In genomic region chr22:39013923-39014722, GRCh38 we compare ENCODE assay signal across 8 cellular contexts. TPM values are rescaled to one million over a fixed set of nuclear protein-coding genes. Genes with fewer than 3 reads are reported as not detected.
A peak's percentile ranks its signal among the peaks of the same experiment; 100 is the strongest.
DNase-seq lines count a peak whose midpoint lies in the region; ATAC-seq and TF ChIP-seq lines count a peak whose summit lies in the region.

Gene APOBEC3C (plus strand): TSS chr22:39014257. CDS start chr22:39014363, 106 bp downstream.

- TF ChIP-seq CTCF in A673 (conservative IDR thresholded peaks at IDR 0.05; ENCODE audit: low read depth, low read length): no peak
- peak; percentile 33 for TF ChIP-seq CTCF in RWPE2 (IDR thresholded peaks at IDR 0.05; ENCODE audit: poor library complexity, severe bottlenecking)

- no peak within 1 kb of the TSS for H4K8ac ChIP-seq in neuronal stem cell (ENCODE audit: low read depth, low read length)

- H3K9me3 ChIP-seq in A673 (ENCODE audit: low read depth, low read length, poor library complexity, severe bottlenecking) (no peaks in the 10 kb centered on the region), RWPE2 (ENCODE audit: severe bottlenecking) (no peaks in the 10 kb centered on the region), neuronal stem cell (replicated peaks in 1 of 2; ENCODE audit: control insufficient read depth in 2 of 2, insufficient read depth in 1 of 2, low read depth in 1 of 2, low read length in 2 of 2) (no peaks in the 10 kb centered on the region)

- peak within 1 kb of the TSS; percentile 84 for H2BK12ac ChIP-seq in neuronal stem cell (ENCODE audit: low read length)

- intact Hi-C loops in A673 (cut with micrococcal nuclease; ENCODE audit: unreplicated experiment): no loop called here

- H3K23ac ChIP-seq in neuronal stem cell (ENCODE audit: low read depth, low read length, poor library complexity): peak within 1 kb of the TSS; percentile 85

- H2BK120ac ChIP-seq in neuronal stem cell (ENCODE audit: low read depth, low read length): peak within 1 kb of the TSS; percentile 47

- H3K9ac ChIP-seq in neuronal stem cell (ENCODE audit: low read depth, low read length, poor library complexity): peak within 1 kb of the TSS; percentile 63

- peak within 1 kb of the TSS; percentile 75 for H3K14ac ChIP-seq in neuronal stem cell (ENCODE audit: low read length)

- peak within 1 kb of the TSS; percentile 87 for H2AFZ ChIP-seq in neuronal stem cell (ENCODE audit: low read length)

- BruUV-seq in A673 (replicated peaks; lab: Mats Ljungman, UMichigan): no TSS peak

- ATAC-seq in GM18868 (IDR thresholded peaks at IDR 0.05; ENCODE audit: unreplicated experiment): peak; percentile 85
- peak; percentile 82 for ATAC-seq in HG03139 (IDR thresholded peaks at IDR 0.05; ENCODE audit: unreplicated experiment)
- peak; percentile 98 for ATAC-seq in RWPE2 (ENCODE audit: low read depth)

- CTCF ChIA-PET in A673 (lab: Charles Lee): interaction anchor here (0.6 to 0.7 kb wide), 4 partner anchors 43 to 1399 kb away, joined by 3 to 5 read pairs (median 4); no protein-coding TSS in a partner anchor

- peak within 1 kb of the TSS; percentile 34 for H3K4me3 ChIP-seq in A673 (ENCODE audit: low read depth, low read length, poor library complexity, severe bottlenecking)
- peak within 1 kb of the TSS; percentile 37 for H3K4me3 ChIP-seq in RWPE2 (ENCODE audit: severe bottlenecking)
- peak within 1 kb of the TSS; percentile 8 to 54 for H3K4me3 ChIP-seq in neuronal stem cell (ENCODE audit: low read length in 2 of 2)

- peak within 1 kb of the TSS; percentile 91 for H2AK5ac ChIP-seq in neuronal stem cell (ENCODE audit: low read depth, low read length)

- peak within 1 kb of the TSS; percentile 96 for H3K18ac ChIP-seq in neuronal stem cell (ENCODE audit: low read length)

- H3K4me1 ChIP-seq in A673 (ENCODE audit: insufficient read depth, low read length, poor library complexity, severe bottlenecking) (peaks cover 12% of the 10 kb centered on the region), RWPE2 (ENCODE audit: insufficient read depth, poor library complexity, severe bottlenecking) (no peaks in the 10 kb centered on the region), neuronal stem cell (ENCODE audit: control insufficient read depth in 2 of 2, insufficient read depth in 1 of 2, low read depth in 1 of 2, low read length in 2 of 2) (peaks cover 20 to 21% of the 10 kb centered on the region in 2 donors)

- peak within 1 kb of the TSS; percentile 71 for H2BK5ac ChIP-seq in neuronal stem cell (ENCODE audit: low read length)

- H3K36me3 ChIP-seq in A673 (ENCODE audit: insufficient read depth, low read length, poor library complexity, severe bottlenecking) (no peaks in the 10 kb centered on the region), RWPE2 (ENCODE audit: low read depth) (peaks cover 16% of the 10 kb centered on the region; the same call in 1 of the 2 replicates), neuronal stem cell (replicated peaks in 1 of 2; ENCODE audit: control insufficient read depth in 2 of 2, insufficient read depth in 2 of 2, low read length in 2 of 2) (no peaks in the 10 kb centered on the region)

- H3K27ac ChIP-seq in A673 (ENCODE audit: low read depth, low read length, poor library complexity, severe bottlenecking) (peak within 1 kb of the TSS; percentile 46), RWPE2 (ENCODE audit: poor library complexity, severe bottlenecking) (peak within 1 kb of the TSS; percentile 64), neuronal stem cell (replicated peaks; ENCODE audit: low read length) (peak within 1 kb of the TSS; percentile 32), substantia nigra (ENCODE audit: low read depth, low read length, poor library complexity, severe bottlenecking) (no peak within 1 kb of the TSS)

- no peak within 1 kb of the TSS for H3K4ac ChIP-seq in neuronal stem cell (ENCODE audit: low read length)

- no peaks in the 10 kb centered on the region for H3K79me1 ChIP-seq in neuronal stem cell (ENCODE audit: low read depth, low read length)

- no CpG with 5 or more reads among the region's 18 CpGs for WGBS in neuronal stem cell (ENCODE audit: extremely low coverage in 2 of 2, insufficient read length in 2 of 2, insufficient replicate concordance in 1 of 2), 2 donors

- DNase-seq in A673 (ENCODE audit: low spot score) (peak; percentile 79), RWPE2 (ENCODE audit: low spot score) (peak; percentile 82), fibroblast of the conjunctiva (ENCODE audit: low read depth) (peak; percentile 79), neuronal stem cell (ENCODE audit: low spot score) (peak; percentile 41), substantia nigra (lab: John Stamatoyannopoulos, UW) (peak in 30 of 49 donors; percentile 3 to 62 (median 25))
- peak; percentile 48 to 64 for DNase-seq in activated T-helper 1 cell treated with anti-CD3 and anti-CD28 coated beads, Interleukin-2, amount 50 U/mL, for 16 hours (ENCODE audit: low read depth in 1 of 2, low spot score in 1 of 2)

- POLR2A ChIA-PET in A673 (lab: Charles Lee; ENCODE audit: low non-redundant PET): no interaction called here

- H3K27me3 ChIP-seq in A673 (replicated peaks; ENCODE audit: insufficient read depth, low read depth, low read length, poor library complexity) (no peaks in the 10 kb centered on the region), RWPE2 (ENCODE audit: insufficient read depth, poor library complexity, severe bottlenecking) (no peaks in the 10 kb centered on the region), neuronal stem cell (ENCODE audit: control insufficient read depth in 3 of 3, insufficient read depth in 3 of 3, low read depth in 1 of 3, low read length in 3 of 3) (no peaks in the 10 kb centered on the region)

- H3K4me2 ChIP-seq in neuronal stem cell (ENCODE audit: insufficient read depth, low read length, poor library complexity, severe bottlenecking): peak within 1 kb of the TSS; percentile 49

- H4K91ac ChIP-seq in neuronal stem cell (ENCODE audit: low read depth, low read length, poor library complexity): no peak within 1 kb of the TSS

- peak within 1 kb of the TSS; percentile 97 for H2BK15ac ChIP-seq in neuronal stem cell (ENCODE audit: low read length)

RNA-seq across cellular contexts. Expression of gene APOBEC3C, which starts in this region (rescaled TPM):
- 12.9 and 13.0 TPM in 2 replicates for total RNA-seq in A673 (2021)
- polyA plus RNA-seq in neuronal stem cell (2013, experiment 1 of 2): 18.7 TPM
- polyA plus RNA-seq in neuronal stem cell (2013, experiment 2 of 2): 20.6 TPM

Comparison
In these comparisons a context has a peak if more than half of its experiments do, and no peak if none do; other contexts are left out.
1. DNase-seq: peak in every context shown above with its lines; median percentile 82 in RWPE2; 79 in A673; 79 in fibroblast of the conjunctiva; 56 in activated T-helper 1 cell treated with anti-CD3 and anti-CD28 coated beads, Interleukin-2, amount 50 U/mL, for 16 hours; 41 in neuronal stem cell; 25 in substantia nigra.